15 cellular contexts compared by ENCODE assay signal in genomic region chr7:79968894-79969293, GRCh38.
DNase-seq lines count a peak whose midpoint lies in the region; ATAC-seq and TF ChIP-seq lines count a peak whose summit lies in the region.
"Had no signal": no experiment of that assay in that cellular context is flagged by ENCODE, and none has a peak within 500 bp of the region (broad histone marks: within the 10 kb centered on the region; RNA-seq: fewer than 3 reads in every experiment).

No MANE protein-coding gene starts in this region.

- WGBS in H9 (ENCODE audit: extremely low coverage, insufficient read length, low lambda C conversion rate): no CpG with 5 or more reads among the region's 2 CpGs

- no peak overlapping the region for H2BK12ac ChIP-seq in H9 (ENCODE audit: insufficient read length, low read depth, low read length)

- H3K27me3 Mint-ChIP-seq in H9 (ENCODE audit: low read depth): no peaks in the 10 kb centered on the region
- H3K27me3 Mint-ChIP-seq: CD8-positive, alpha-beta memory T cell had no signal

- TF ChIP-seq CTCF in H9 (conservative IDR thresholded peaks at IDR 0.05): no peak

- DNase-seq in H9: no peak
- DNase-seq in NCI-H82 treated with DMSO at 0.1 percent for 48 hours (lab: John Stamatoyannopoulos, UW; ENCODE audit: unreplicated experiment): peak; percentile 98
- DNase-seq in amniotic epithelial cell (ENCODE audit: low read depth): peak; percentile 71
- DNase-seq in amygdala (lab: John Stamatoyannopoulos, UW): no peak
- no peak for DNase-seq in activated CD4-positive, alpha-beta T cell treated with anti-CD3 and anti-CD28 coated beads, Interleukin-2, amount 50 U/mL, for 1 hour
- DNase-seq in SW 1271 (lab: John Stamatoyannopoulos, UW): no peak
- DNase-seq: Caco-2; CD8-positive, alpha-beta memory T cell; DMS79 treated with DMSO at 0.1 percent for 48 hours; EL; GM23248; H7 had no signal

- H4K5ac ChIP-seq in H9 (ENCODE audit: insufficient read length, low read depth, low read length): no peak overlapping the region

- H4K20me1 ChIP-seq in H9 (ENCODE audit: control insufficient read depth, insufficient read depth, insufficient read length): no peaks in the 10 kb centered on the region

- H3K56ac ChIP-seq in H9 (ENCODE audit: insufficient read length, low read depth, low read length): no peak overlapping the region

- no peaks in the 10 kb centered on the region for H3K23me2 ChIP-seq in H9 (ENCODE audit: insufficient read length, low read depth, low read length, poor library complexity, severe bottlenecking)

- peaks cover 3% of the 10 kb centered on the region for H3K4me1 ChIP-seq in H9 (ENCODE audit: insufficient read depth, low read length)
- H3K4me1 ChIP-seq: A549, Caco-2 had no signal

- H3K23ac ChIP-seq in H9 (ENCODE audit: insufficient read length, low read depth, low read length): no peak overlapping the region

- no peak overlapping the region for H3K27ac ChIP-seq in H9 (ENCODE audit: insufficient read length, low read depth, low read length)
- H3K27ac ChIP-seq: A549, GM23248, HL-60 had no signal

- ATAC-seq in HG03280 (IDR thresholded peaks at IDR 0.05; ENCODE audit: unreplicated experiment): no peak
- ATAC-seq: A549 had no signal

- H2BK20ac ChIP-seq in H9 (ENCODE audit: low read depth, low read length, poor library complexity, severe bottlenecking): no peak overlapping the region

- H4K8ac ChIP-seq in H9 (replicated peaks; ENCODE audit: insufficient read length, low read depth, low read length): no peak overlapping the region

- no peak overlapping the region for H3K18ac ChIP-seq in H9 (ENCODE audit: insufficient read length, low read depth, low read length)

- H3K9me3 Mint-ChIP-seq in H9: no peaks in the 10 kb centered on the region

- no peaks in the 10 kb centered on the region for H3K79me2 ChIP-seq in H9 (ENCODE audit: insufficient read depth, low read length)

- H2BK15ac ChIP-seq in H9 (ENCODE audit: low read depth, low read length): no peak overlapping the region

- no peaks in the 10 kb centered on the region for H3K79me1 ChIP-seq in H9 (ENCODE audit: insufficient read depth, low read depth, low read length, poor library complexity, severe bottlenecking)

- peaks cover 10 to 12% of the 10 kb centered on the region in 2 experiments for H3K4me1 Mint-ChIP-seq in H9
- H3K4me1 Mint-ChIP-seq: CD8-positive, alpha-beta memory T cell had no signal

- no peak overlapping the region for H3T11ph ChIP-seq in H9 (ENCODE audit: low read length)

- H3K9ac ChIP-seq in H9 (ENCODE audit: extremely low read depth, insufficient read length, low read length): no peak overlapping the region
- H3K9ac ChIP-seq: GM23248 had no signal

- no peak overlapping the region for H3K4ac ChIP-seq in H9 (ENCODE audit: low read depth, low read length)

- H4K91ac ChIP-seq in H9 (ENCODE audit: insufficient read length, low read depth, low read length): no peak overlapping the region

- no peaks in the 10 kb centered on the region for H3K27me3 ChIP-seq in H9 (ENCODE audit: insufficient read depth, low read length)

- no peak overlapping the region for H3K4me3 Mint-ChIP-seq in H9
- H3K4me3 Mint-ChIP-seq: CD8-positive, alpha-beta memory T cell had no signal

- no peak overlapping the region for H2AFZ ChIP-seq in H9 (ENCODE audit: low read length)
- H2AFZ ChIP-seq: GM23248 had no signal

- H2BK5ac ChIP-seq in H9 (ENCODE audit: insufficient read length, low read length): no peak overlapping the region

- H2BK120ac ChIP-seq in H9 (ENCODE audit: low read depth, low read length, poor library complexity, severe bottlenecking): no peak overlapping the region

- H2AK5ac ChIP-seq in H9 (ENCODE audit: insufficient read length, low read length): no peak overlapping the region

- no peaks in the 10 kb centered on the region for H3K9me3 ChIP-seq in H9 (ENCODE audit: control insufficient read depth, low read depth, low read length)
- H3K9me3 ChIP-seq: A549, Caco-2 had no signal

- no peak overlapping the region for H3K14ac ChIP-seq in H9 (ENCODE audit: insufficient read depth, low read length)

- H3K36me3 Mint-ChIP-seq in H9 (ENCODE audit: insufficient read depth in 1 of 3, low read depth in 3 of 3): no peaks in the 10 kb centered on the region
- H3K36me3 Mint-ChIP-seq: CD8-positive, alpha-beta memory T cell had no signal

- H3K27ac Mint-ChIP-seq in H9: peak overlapping the region in 2 of 3 experiments; percentile 60 to 88; a peak in 4 of 7 replicates
- H3K27ac Mint-ChIP-seq: CD8-positive, alpha-beta memory T cell had no signal

- H3K4me2 ChIP-seq in H9 (ENCODE audit: insufficient read depth, insufficient read length, low read length): no peak overlapping the region
- H3K4me2 ChIP-seq: A549 had no signal

Comparison
In these comparisons a context has a peak if more than half of its experiments do, and no peak if none do; other contexts are left out.
1. DNase-seq: peak in NCI-H82 treated with DMSO at 0.1 percent for 48 hours (single experiment) and amniotic epithelial cell (single experiment); none in H9 (single experiment), amygdala (0 of 56), activated CD4-positive, alpha-beta T cell treated with anti-CD3 and anti-CD28 coated beads, Interleukin-2, amount 50 U/mL, for 1 hour (single experiment) and SW 1271 (0 of 2).